In the genomic region with DNA sequence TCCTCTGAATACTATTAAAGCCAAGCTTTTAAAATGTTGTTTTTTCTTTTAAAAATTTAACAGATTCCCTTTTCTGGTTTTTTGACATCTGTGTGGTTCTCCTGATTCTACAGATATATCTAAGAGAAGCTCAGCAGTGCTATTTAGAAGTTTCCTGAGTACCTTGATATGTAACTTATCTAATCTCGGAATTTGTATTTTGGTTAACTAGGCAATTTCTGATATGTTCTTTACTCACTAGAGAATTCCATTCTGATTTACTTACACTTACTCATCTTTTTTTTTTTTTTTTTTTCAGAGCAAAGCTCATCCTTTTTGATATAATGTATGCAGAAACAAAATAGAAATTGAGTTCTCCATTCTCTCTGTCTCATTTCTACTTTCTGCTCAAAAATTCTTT, we compare ENCODE assay signal across 22 cellular contexts.
"Had no signal": no experiment of that assay in that cellular context is flagged by ENCODE, and none has a peak within 500 bp of the region (broad histone marks: within the 10 kb centered on the region; RNA-seq: fewer than 3 reads in every experiment).

No MANE protein-coding gene starts in this region.

- FAIRE-seq: pancreas had no signal

- ATAC-seq: gastrocnemius medialis; heart right ventricle; lower lobe of right lung; natural killer cell treated with Interleukin-12 subunit alpha and Interleukin-12 subunit beta and Interleukin-15 and Interleukin-18, amount 100 ng/mL, for 72 hours; pancreas; right cardiac atrium; stimulated activated naive B cell treated with anti-CD40 and anti-IgM and Interleukin-4, amounts not matched to agents 10 μg/mL and 1 μg/mL and 100 μg/mL, for 72 hours; stimulated activated naive CD8-positive, alpha-beta T cell treated with anti-CD3 and anti-CD28 coated beads, Interleukin-15, amount 100 ng/mL, for 72 hours had no signal

- H3K4me1 ChIP-seq: heart right ventricle, left ventricle myocardium inferior, lower lobe of right lung, neural progenitor cell, pancreas, spleen, testis, transverse colon had no signal

- H3K27me3 ChIP-seq: dorsolateral prefrontal cortex, gastrocnemius medialis, heart right ventricle, neural progenitor cell, pancreas, spleen, testis, transverse colon had no signal

- H3K4me3 ChIP-seq: coronary artery, dorsolateral prefrontal cortex, gastrocnemius medialis, heart right ventricle, left ventricle myocardium inferior, lower lobe of right lung, neural progenitor cell, pancreas, spleen, testis, transverse colon had no signal

- H3K9ac ChIP-seq: neural progenitor cell had no signal

- DNase-seq: dorsolateral prefrontal cortex; effector CD8-positive, alpha-beta T cell; gastrocnemius medialis; heart right ventricle; hypothalamus; islet precursor cell; left ventricle myocardium inferior; lower lobe of right lung; occipital lobe; pancreas; right cardiac atrium; spleen; stimulated activated CD4-positive, alpha-beta T cell treated with anti-CD3 and anti-CD28 coated beads, Interleukin-15, amount 100 ng/mL, for 24 hours; stimulated activated CD4-positive, alpha-beta T cell treated with anti-CD3 and anti-CD28 coated beads, Interleukin-1b, Interleukin-23, amount 100 ng/mL, for 48 hours; stimulated activated CD4-positive, alpha-beta T cell treated with anti-CD3 and anti-CD28 coated beads, Interleukin-4, amount 100 ng/mL, for 24 hours; stimulated activated naive B cell treated with anti-CD40 and anti-IgM and Interleukin-4, amounts not matched to agents 10 μg/mL and 1 μg/mL and 100 μg/mL, for 72 hours; stimulated activated naive CD8-positive, alpha-beta T cell treated with anti-CD3 and anti-CD28 coated beads, Interleukin-15, amount 100 ng/mL, for 72 hours; testis; transverse colon had no signal

- H3K9me3 ChIP-seq: gastrocnemius medialis, heart right ventricle, left ventricle myocardium inferior, lower lobe of right lung, pancreas, spleen, testis, transverse colon had no signal

- H3K36me3 ChIP-seq: gastrocnemius medialis, heart right ventricle, left ventricle myocardium inferior, lower lobe of right lung, neural progenitor cell, transverse colon had no signal

- H3K4me2 ChIP-seq: neural progenitor cell had no signal
